Comparison of ENCODE assay signal across 13 cellular contexts in genomic region chr14:73567365-73567764, GRCh38. TPM values are rescaled to one million over a fixed set of nuclear protein-coding genes. Genes with fewer than 3 reads are reported as not detected.
DNase-seq lines count a peak whose midpoint lies in the region; ATAC-seq, FAIRE-seq and TF ChIP-seq lines count a peak whose summit lies in the region.
"Had no signal": no experiment of that assay in that cellular context is flagged by ENCODE, and none has a peak within 500 bp of the region (broad histone marks: within the 10 kb centered on the region; RNA-seq: fewer than 3 reads in every experiment).

No MANE protein-coding gene starts in this region.

- H3K4me3 ChIP-seq in fibroblast of the aortic adventitia (ENCODE audit: low read depth, low read length) = peak overlapping the region; percentile 0
- H3K4me3 ChIP-seq in rectal smooth muscle tissue (ENCODE audit: low read length) = no peak overlapping the region
- H3K4me3 ChIP-seq: thyroid gland had no signal

- peaks cover 43% of the 10 kb centered on the region for H3K4me1 Mint-ChIP-seq in activated CD8-positive, alpha-beta T cell treated with anti-CD3 and anti-CD28 coated beads for 36 hours (ENCODE audit: low read depth)

- peaks cover 38% of the 10 kb centered on the region for H3K36me3 Mint-ChIP-seq in activated CD8-positive, alpha-beta T cell treated with anti-CD3 and anti-CD28 coated beads for 36 hours (ENCODE audit: low read depth)

- FAIRE-seq in HTR-8/SVneo (lab: Jason Lieb, UNC) = peak; percentile 69
- FAIRE-seq in GM12892 (lab: Jason Lieb, UNC) = no peak

- H3K27me3 ChIP-seq in rectal smooth muscle tissue (ENCODE audit: control insufficient read depth, insufficient read depth, low read length) = no peaks in the 10 kb centered on the region
- H3K27me3 ChIP-seq: thyroid gland had no signal

- TF ChIP-seq CTCF in activated CD8-positive, alpha-beta T cell treated with anti-CD3 and anti-CD28 coated beads for 36 hours (IDR thresholded peaks at IDR 0.05) = no peak
- TF ChIP-seq CTCF in fibroblast of the aortic adventitia (IDR thresholded peaks at IDR 0.05; ENCODE audit: insufficient read depth, low read length) = no peak

- in situ Hi-C loops in ACHN (cut with HindIII; ENCODE audit: low pct_ligation_motif_present, low pct_unique_long_range_greater_than_20kb, low sequenced_read_pairs) = no loop called here

- CTCF ChIA-PET in activated CD8-positive, alpha-beta T cell treated with anti-CD3 and anti-CD28 coated beads for 36 hours (lab: Charles Lee) = interaction anchor here (1.0 to 2.7 kb wide), 6 partner anchors 9 to 77 kb away, joined by 3 to 12 read pairs (median 4); partner anchors contain the start of gene RIOX1

- H3K27ac Mint-ChIP-seq in activated CD8-positive, alpha-beta T cell treated with anti-CD3 and anti-CD28 coated beads for 36 hours = peak overlapping the region; percentile 99

- no peak overlapping the region for H3K9ac ChIP-seq in rectal smooth muscle tissue (ENCODE audit: low read length)

- peaks cover 8% of the 10 kb centered on the region for H3K4me1 ChIP-seq in rectal smooth muscle tissue (ENCODE audit: control insufficient read depth, insufficient read depth, low read length)

- intact Hi-C loops in activated CD8-positive, alpha-beta T cell treated with anti-CD3 and anti-CD28 coated beads for 36 hours (cut with micrococcal nuclease) = loop anchor here (5.0 kb wide), 1 partner anchor 40 kb away; no protein-coding TSS in a partner anchor

- no peaks in the 10 kb centered on the region for H3K36me3 ChIP-seq in rectal smooth muscle tissue (ENCODE audit: control insufficient read depth, insufficient read depth, low read length)
- H3K36me3 ChIP-seq: thyroid gland had no signal

- POLR2A ChIA-PET in activated CD8-positive, alpha-beta T cell treated with anti-CD3 and anti-CD28 coated beads for 36 hours (lab: Charles Lee) = interaction anchor here (0.6 to 1.3 kb wide), 2 partner anchors 77 to 144 kb away, joined by 3 read pairs; partner anchors contain the start of gene RIOX1

- DNase-seq in HTR-8/SVneo (ENCODE audit: insufficient read length, low spot score) (no peak), fibroblast of the aortic adventitia (ENCODE audit: low read depth) (no peak), GM12892 (ENCODE audit: insufficient read length) (no peak), ACHN (no peak)
- peak; percentile 14 for DNase-seq in activated CD8-positive, alpha-beta T cell treated with anti-CD3 and anti-CD28 coated beads for 36 hours
- no peak for DNase-seq in activated CD4-positive, CD25-positive, alpha-beta regulatory T cell (lab: John Stamatoyannopoulos, UW)
- DNase-seq: NCI-H146; nucleus accumbens; OCI-M1; stimulated activated CD4-positive, alpha-beta T cell treated with anti-CD3 and anti-CD28 coated beads, Interleukin-4, amount 100 ng/mL, for 24 hours; thyroid gland had no signal

- H3K4me3 Mint-ChIP-seq in activated CD8-positive, alpha-beta T cell treated with anti-CD3 and anti-CD28 coated beads for 36 hours = peak overlapping the region; percentile 88

- no peak for TF ChIP-seq POLR2A in GM12892 (IDR thresholded peaks at IDR 0.05; ENCODE audit: low read depth, low read length)

- H3K9me3 Mint-ChIP-seq in activated CD8-positive, alpha-beta T cell treated with anti-CD3 and anti-CD28 coated beads for 36 hours = peaks cover 9% of the 10 kb centered on the region

- H3K27ac ChIP-seq in rectal smooth muscle tissue (ENCODE audit: low read depth, low read length) = peak overlapping the region; percentile 97

- H3K27me3 Mint-ChIP-seq in activated CD8-positive, alpha-beta T cell treated with anti-CD3 and anti-CD28 coated beads for 36 hours = no peaks in the 10 kb centered on the region

- ATAC-seq in activated CD8-positive, alpha-beta T cell treated with anti-CD3 and anti-CD28 coated beads for 36 hours = no peak
- no peak for ATAC-seq in HG03457 (IDR thresholded peaks at IDR 0.05; ENCODE audit: unreplicated experiment)

RNA-seq across cellular contexts. Expression of gene ACOT2, which starts 1.6 kb away (rescaled TPM):
- total RNA-seq in activated CD8-positive, alpha-beta T cell treated with anti-CD3 and anti-CD28 coated beads for 36 hours = 1 to 10 TPM; 4.9 to 6.3 TPM
- 8.9 and 74.0 TPM in 2 replicates for total RNA-seq in fibroblast of the aortic adventitia (ENCODE audit: low replicate concordance)
- 20.4 TPM for polyA plus RNA-seq in GM12892 (2012; ENCODE audit: missing spikeins)

RNA-seq across cellular contexts. Expression of gene HEATR4, which starts 8.6 kb away (rescaled TPM):
- not detected for total RNA-seq in activated CD8-positive, alpha-beta T cell treated with anti-CD3 and anti-CD28 coated beads for 36 hours
- 0.18 TPM in 1 of 2 replicates, not detected in the other for total RNA-seq in fibroblast of the aortic adventitia (ENCODE audit: low replicate concordance)
- 0.15 TPM for polyA plus RNA-seq in GM12892 (2012; ENCODE audit: missing spikeins)

RNA-seq across cellular contexts. Expression of gene ACOT4, which starts 24.3 kb away (rescaled TPM):
- total RNA-seq in activated CD8-positive, alpha-beta T cell treated with anti-CD3 and anti-CD28 coated beads for 36 hours = 1 to 10 TPM; 1.8 to 2.2 TPM
- total RNA-seq in fibroblast of the aortic adventitia (ENCODE audit: low replicate concordance) = 0.72 TPM in 1 of 2 replicates, not detected in the other
- polyA plus RNA-seq in GM12892 (2012; ENCODE audit: missing spikeins) = 2.8 TPM

RNA-seq across cellular contexts. Expression of gene ACOT1, which starts 30.4 kb away (rescaled TPM):
- total RNA-seq in activated CD8-positive, alpha-beta T cell treated with anti-CD3 and anti-CD28 coated beads for 36 hours = 1 to 10 TPM; 1.2 to 1.3 TPM
- 3.9 and 54.0 TPM in 2 replicates for total RNA-seq in fibroblast of the aortic adventitia (ENCODE audit: low replicate concordance)
- 2.9 TPM for polyA plus RNA-seq in GM12892 (2012; ENCODE audit: missing spikeins)

RNA-seq across cellular contexts. Expression of gene ACOT6, which starts 45.0 kb away (rescaled TPM):
- total RNA-seq in activated CD8-positive, alpha-beta T cell treated with anti-CD3 and anti-CD28 coated beads for 36 hours = not detected
- total RNA-seq in fibroblast of the aortic adventitia (ENCODE audit: low replicate concordance) = not detected in 2 replicates
- not detected for polyA plus RNA-seq in GM12892 (2012; ENCODE audit: missing spikeins)
- total RNA-seq: thyroid gland had no signal
